In the genomic region with DNA sequence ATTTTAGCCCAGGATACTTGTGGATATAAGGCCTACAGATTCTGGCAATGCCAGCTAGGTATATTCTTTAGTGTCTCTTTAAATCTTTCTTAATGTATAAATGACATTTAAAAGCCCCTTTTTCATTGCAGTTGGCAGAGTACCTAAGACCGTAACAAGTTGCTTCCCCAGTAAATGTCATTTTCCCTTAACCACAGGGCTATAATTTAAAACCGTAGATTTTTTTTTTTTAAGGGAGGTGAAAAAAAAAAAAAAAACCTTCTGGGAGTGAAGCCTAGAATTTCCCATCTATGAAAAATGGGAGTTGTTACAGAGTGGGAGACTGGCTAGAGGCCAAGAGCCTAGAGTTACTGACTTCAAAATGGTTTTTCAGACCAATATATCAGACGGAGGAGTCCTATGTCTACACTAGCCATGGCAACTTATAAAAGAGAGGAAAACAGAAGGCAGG, we compare ENCODE assay signal across 18 cellular contexts.
"Had no signal": no experiment of that assay in that cellular context is flagged by ENCODE, and none has a peak within 500 bp of the region (broad histone marks: within the 10 kb centered on the region; RNA-seq: fewer than 3 reads in every experiment).

No MANE protein-coding gene starts in this region.

- DNase-seq: activated CD4-positive, alpha-beta T cell treated with anti-CD3 and anti-CD28 coated beads for 48 hours; activated naive CD4-positive, alpha-beta T cell treated with Interleukin-2 at 50 U/mL for 16 hours; body of pancreas; central memory CD4-positive, alpha-beta T cell; effector CD4-positive, alpha-beta T cell; immature natural killer cell; left cardiac atrium; midbrain; naive B cell; psoas muscle; stimulated activated CD4-positive, alpha-beta T cell treated with anti-CD3 and anti-CD28 coated beads, Interleukin-2, amount 100 ng/mL, for 24 hours; stimulated activated naive CD4-positive, alpha-beta T cell had no signal

- H3K4me3 ChIP-seq: body of pancreas, coronary artery, lung had no signal

- H3K4me1 ChIP-seq: body of pancreas had no signal

- H3K27ac Mint-ChIP-seq: immature natural killer cell, naive B cell, type B pancreatic cell had no signal

- H3K4me3 Mint-ChIP-seq: immature natural killer cell, naive B cell, type B pancreatic cell had no signal

- H3K9me3 ChIP-seq: body of pancreas, neutrophil, psoas muscle had no signal

- H3K36me3 Mint-ChIP-seq: immature natural killer cell, naive B cell, type B pancreatic cell had no signal

- ATAC-seq: body of pancreas, psoas muscle, sciatic nerve had no signal

- H3K36me3 ChIP-seq: neutrophil had no signal

- H3K27me3 ChIP-seq: body of pancreas, neutrophil had no signal

- H3K27me3 Mint-ChIP-seq: naive B cell, type B pancreatic cell had no signal

- FAIRE-seq: endothelial cell of umbilical vein had no signal

- H3K27ac ChIP-seq: body of pancreas, coronary artery, neutrophil, psoas muscle had no signal

- H3K9me3 Mint-ChIP-seq: type B pancreatic cell had no signal
